In the genomic region with DNA sequence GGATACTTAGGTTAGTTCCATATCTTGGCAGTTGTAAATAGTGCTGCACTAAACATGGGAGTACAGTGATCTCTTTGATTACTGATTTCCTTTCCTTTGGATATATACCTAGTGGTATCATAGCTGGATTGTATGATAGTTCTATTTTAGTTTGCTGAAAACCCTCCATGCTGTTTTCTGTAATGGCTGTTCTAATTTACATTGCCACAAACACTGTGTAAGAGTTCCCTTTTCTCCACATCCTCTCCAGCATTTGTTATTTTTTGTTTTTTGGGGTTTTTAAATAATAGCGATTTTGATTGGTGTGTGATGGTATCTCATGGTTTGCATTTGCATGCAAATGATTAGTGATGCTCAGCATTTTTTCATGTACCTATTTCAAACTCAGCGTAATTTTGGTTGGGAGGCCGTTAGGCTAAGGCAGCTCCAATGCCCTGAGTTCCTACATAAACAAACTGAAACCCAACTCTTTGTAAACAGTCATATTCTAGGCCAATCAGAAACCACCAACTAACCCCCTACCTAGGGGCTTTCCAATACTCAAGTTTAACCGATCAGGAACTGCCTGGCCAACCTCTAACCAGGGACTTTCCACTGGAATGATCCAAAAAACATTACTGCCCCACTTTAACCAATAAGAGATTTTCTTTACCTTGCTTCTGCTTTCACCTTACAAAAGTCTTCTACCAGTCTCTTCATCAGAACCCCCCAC, we compare ENCODE assay signal across 12 cellular contexts.
DNase-seq lines count a peak whose midpoint lies in the region; ATAC-seq and TF ChIP-seq lines count a peak whose summit lies in the region.
"Had no signal": no experiment of that assay in that cellular context is flagged by ENCODE, and none has a peak within 500 bp of the region (broad histone marks: within the 10 kb centered on the region; RNA-seq: fewer than 3 reads in every experiment).

No MANE protein-coding gene starts in this region.

- CTCF ChIA-PET in GM10248 (lab: Yijun Ruan, JAX) = interaction anchor here (1.5 kb wide), 1 partner anchor 17 kb away, joined by 4 read pairs; no protein-coding TSS in a partner anchor

- POLR2A ChIA-PET in GM10248 (lab: Yijun Ruan, JAX) = no interaction called here

- H3K4me1 Mint-ChIP-seq in effector memory CD8-positive, alpha-beta T cell (ENCODE audit: low read depth in 2 of 2) = peaks cover 9 to 11% of the 10 kb centered on the region in 2 donors

- no peaks in the 10 kb centered on the region for H3K27me3 Mint-ChIP-seq in effector memory CD8-positive, alpha-beta T cell

- H3K36me3 Mint-ChIP-seq in effector memory CD8-positive, alpha-beta T cell (ENCODE audit: insufficient read depth) = peaks cover 7% of the 10 kb centered on the region

- H3K27ac Mint-ChIP-seq in effector memory CD8-positive, alpha-beta T cell = no peak overlapping the region
- H3K27ac Mint-ChIP-seq: WTC11 had no signal

- DNase-seq in GM10248 (ENCODE audit: extremely low spot score) = peak; percentile 23
- no peak for DNase-seq in effector memory CD8-positive, alpha-beta T cell
- DNase-seq in head of caudate nucleus = no peak
- DNase-seq in posterior vena cava (ENCODE audit: low spot score) = no peak
- no peak for DNase-seq in AML-193 (lab: John Stamatoyannopoulos, UW)
- DNase-seq: C1 segment of cervical spinal cord, small intestine, substantia nigra had no signal

- ATAC-seq in GM18868 (IDR thresholded peaks at IDR 0.05; ENCODE audit: unreplicated experiment) (peak; percentile 53), HG03108 (IDR thresholded peaks at IDR 0.05; ENCODE audit: unreplicated experiment) (peak; percentile 70), GM18858 (IDR thresholded peaks at IDR 0.05; ENCODE audit: unreplicated experiment) (no peak)
- ATAC-seq in effector memory CD8-positive, alpha-beta T cell (replicated peaks) = peak; percentile 69
- ATAC-seq: WTC11 had no signal

- H3K9me3 Mint-ChIP-seq in effector memory CD8-positive, alpha-beta T cell = peaks cover 0 to 4% of the 10 kb centered on the region in 2 donors

- intact Hi-C loops in head of caudate nucleus (cut with DNase I) (no loop called here), posterior vena cava (cut with DNase I) (no loop called here)

- TF ChIP-seq CTCF in GM10248 (IDR thresholded peaks at IDR 0.05; ENCODE audit: control extremely low read depth, extremely low read depth, low read depth, missing control alignments) = no peak

- no peak overlapping the region for H3K4me3 Mint-ChIP-seq in effector memory CD8-positive, alpha-beta T cell
- H3K4me3 Mint-ChIP-seq: WTC11 had no signal
